In genomic region chr10:51397695-51398094, GRCh38 we compare ENCODE assay signal across 9 cellular contexts.
A peak's percentile ranks its signal among the peaks of the same experiment; 100 is the strongest.
DNase-seq lines count a peak whose midpoint lies in the region; ATAC-seq and TF ChIP-seq lines count a peak whose summit lies in the region.
"Had no signal": no experiment of that assay in that cellular context is flagged by ENCODE, and none has a peak within 500 bp of the region (broad histone marks: within the 10 kb centered on the region; RNA-seq: fewer than 3 reads in every experiment).

No MANE protein-coding gene starts in this region.

- H2BK12ac ChIP-seq in neuronal stem cell (ENCODE audit: low read length) = no peak overlapping the region

- H4K8ac ChIP-seq in neuronal stem cell (ENCODE audit: low read depth, low read length) = no peak overlapping the region

- in situ Hi-C loops in T47D (cut with HindIII; ENCODE audit: low pct_unique_long_range_greater_than_20kb, low sequenced_read_pairs) (no loop called here), transverse colon (cut with MboI; ENCODE audit: low pct_ligation_motif_present in 1 of 4, low pct_unique_long_range_greater_than_20kb in 1 of 4, low sequenced_read_pairs in 3 of 4) (no loop called here)

- no peak overlapping the region for H3K4me2 ChIP-seq in hepatocyte
- no peak overlapping the region for H3K4me2 ChIP-seq in neuronal stem cell (ENCODE audit: insufficient read depth, low read length, poor library complexity, severe bottlenecking)

- no peaks in the 10 kb centered on the region for H4K20me1 ChIP-seq in hepatocyte (ENCODE audit: insufficient read depth, poor library complexity, severe bottlenecking)

- H3K79me2 ChIP-seq in hepatocyte = no peaks in the 10 kb centered on the region

- no peak overlapping the region for H2AFZ ChIP-seq in hepatocyte
- no peak overlapping the region for H2AFZ ChIP-seq in neuronal stem cell (ENCODE audit: low read length)

- CTCF ChIA-PET in WTC11 (lab: Charles Lee) = interaction anchor here (1.3 to 2.0 kb wide), 2 partner anchors 8 to 10 kb away, joined by 3 to 8 read pairs; no protein-coding TSS in a partner anchor

- H3K4ac ChIP-seq in neuronal stem cell (ENCODE audit: low read length) = no peak overlapping the region

- H2BK15ac ChIP-seq in neuronal stem cell (ENCODE audit: low read length) = no peak overlapping the region

- H3K4me1 Mint-ChIP-seq in activated naive CD8-positive, alpha-beta T cell treated with anti-CD3 and anti-CD28 coated beads for 36 hours = no peaks in the 10 kb centered on the region
- H3K4me1 Mint-ChIP-seq in WTC11 = peaks cover 16% of the 10 kb centered on the region

- H3K4me1 ChIP-seq in hepatocyte (ENCODE audit: insufficient read depth) = no peaks in the 10 kb centered on the region
- H3K4me1 ChIP-seq in transverse colon = peaks cover 9 to 22% (median 14%) of the 10 kb centered on the region in 4 donors
- no peaks in the 10 kb centered on the region for H3K4me1 ChIP-seq in neuronal stem cell (ENCODE audit: control insufficient read depth in 2 of 2, insufficient read depth in 1 of 2, low read depth in 1 of 2, low read length in 2 of 2)

- H3K36me3 Mint-ChIP-seq in activated naive CD8-positive, alpha-beta T cell treated with anti-CD3 and anti-CD28 coated beads for 36 hours = no peaks in the 10 kb centered on the region
- peaks cover 5% of the 10 kb centered on the region; the same call in 1 of the 2 replicates for H3K36me3 Mint-ChIP-seq in WTC11

- no peak overlapping the region for H3K9ac ChIP-seq in neuronal stem cell (ENCODE audit: low read depth, low read length, poor library complexity)

- no peak for TF ChIP-seq POLR2A in transverse colon (IDR thresholded peaks at IDR 0.05)

- no peak overlapping the region for H3K4me3 ChIP-seq in hepatocyte
- H3K4me3 ChIP-seq in transverse colon = no peak overlapping the region
- H3K4me3 ChIP-seq in neuronal stem cell (ENCODE audit: low read length in 2 of 2) = no peak overlapping the region

- no peak overlapping the region for H2BK120ac ChIP-seq in neuronal stem cell (ENCODE audit: low read depth, low read length)

- DNase-seq in LoVo (ENCODE audit: low spot score) = peak; percentile 78
- peak; percentile 35 to 73 for DNase-seq in T47D (ENCODE audit: low read depth in 1 of 2, low spot score in 1 of 2)
- peak; percentile 8 for DNase-seq in hepatocyte (ENCODE audit: low spot score)
- peak; percentile 78 for DNase-seq in transverse colon
- no peak for DNase-seq in NCI-H2171 (lab: John Stamatoyannopoulos, UW)
- no peak for DNase-seq in neuronal stem cell (ENCODE audit: low spot score)
- DNase-seq in activated naive CD8-positive, alpha-beta T cell treated with anti-CD3 and anti-CD28 coated beads for 36 hours = no peak
- DNase-seq in WTC11 (ENCODE audit: low spot score) = no peak

- no peaks in the 10 kb centered on the region for H3K9me3 Mint-ChIP-seq in activated naive CD8-positive, alpha-beta T cell treated with anti-CD3 and anti-CD28 coated beads for 36 hours
- 0 out of 2 replicates have a peak, but pooled peaks cover 4% of the 10 kb centered on the region for H3K9me3 Mint-ChIP-seq in WTC11
- H3K9me3 Mint-ChIP-seq: dendritic cell treated with granulocyte-macrophage colony-stimulating factor and Interleukin-4, amounts not matched to agents 40 ng/mL and 50 ng/mL, for 4 days had no signal

- no peak overlapping the region for H3K23ac ChIP-seq in neuronal stem cell (ENCODE audit: low read depth, low read length, poor library complexity)

- no peak overlapping the region for H4K91ac ChIP-seq in neuronal stem cell (ENCODE audit: low read depth, low read length, poor library complexity)

- intact Hi-C loops in transverse colon (cut with DNase I; ENCODE audit: low total_unique reads) = no loop called here

- H2AK5ac ChIP-seq in neuronal stem cell (ENCODE audit: low read depth, low read length) = no peak overlapping the region

- no peaks in the 10 kb centered on the region for H3K9me2 ChIP-seq in hepatocyte (replicated peaks; ENCODE audit: insufficient read depth)

- no peak for ATAC-seq in WTC11

- TF ChIP-seq CTCF in hepatocyte (IDR thresholded peaks at IDR 0.05; ENCODE audit: poor library complexity) = no peak
- TF ChIP-seq CTCF in transverse colon (IDR thresholded peaks at IDR 0.05) = peak in 1 of 5 experiments; percentile 14
- no peak for TF ChIP-seq CTCF in WTC11 (IDR thresholded peaks at IDR 0.05)

- no peaks in the 10 kb centered on the region for H3K27me3 ChIP-seq in hepatocyte
- no peaks in the 10 kb centered on the region for H3K27me3 ChIP-seq in transverse colon
- no peaks in the 10 kb centered on the region for H3K27me3 ChIP-seq in neuronal stem cell (ENCODE audit: control insufficient read depth in 3 of 3, insufficient read depth in 3 of 3, low read depth in 1 of 3, low read length in 3 of 3)

- no peak overlapping the region for H3K18ac ChIP-seq in neuronal stem cell (ENCODE audit: low read length)

- no peak for TF ChIP-seq EP300 in transverse colon (IDR thresholded peaks at IDR 0.05; ENCODE audit: low read depth)

- H3K79me1 ChIP-seq in neuronal stem cell (ENCODE audit: low read depth, low read length) = no peaks in the 10 kb centered on the region

- H3K27ac Mint-ChIP-seq in activated naive CD8-positive, alpha-beta T cell treated with anti-CD3 and anti-CD28 coated beads for 36 hours = no peak overlapping the region
- no peak overlapping the region for H3K27ac Mint-ChIP-seq in WTC11
- H3K27ac Mint-ChIP-seq: dendritic cell treated with granulocyte-macrophage colony-stimulating factor and Interleukin-4, amounts not matched to agents 40 ng/mL and 50 ng/mL, for 4 days had no signal

- H3K27me3 Mint-ChIP-seq in activated naive CD8-positive, alpha-beta T cell treated with anti-CD3 and anti-CD28 coated beads for 36 hours = no peaks in the 10 kb centered on the region
- H3K27me3 Mint-ChIP-seq in WTC11 (ENCODE audit: low read depth) = no peaks in the 10 kb centered on the region; the same call in 1 of the 2 replicates
- H3K27me3 Mint-ChIP-seq: dendritic cell treated with granulocyte-macrophage colony-stimulating factor and Interleukin-4, amounts not matched to agents 40 ng/mL and 50 ng/mL, for 4 days had no signal

- H3K9me3 ChIP-seq in hepatocyte (ENCODE audit: low read depth) = no peaks in the 10 kb centered on the region
- H3K9me3 ChIP-seq in transverse colon = no peaks in the 10 kb centered on the region
- H3K9me3 ChIP-seq in neuronal stem cell (replicated peaks in 1 of 2; ENCODE audit: control insufficient read depth in 2 of 2, insufficient read depth in 1 of 2, low read depth in 1 of 2, low read length in 2 of 2) = no peaks in the 10 kb centered on the region

- 78% methylated on average over 2 of the region's 2 CpGs for WGBS in hepatocyte (ENCODE audit: low lambda C conversion rate, missing lambda C conversion rate)
- 38 to 40% methylated on average over 2 of the region's 2 CpGs for WGBS in transverse colon (ENCODE audit: low coverage in 1 of 2), 2 donors
- no CpG with 5 or more reads among the region's 2 CpGs for WGBS in neuronal stem cell (ENCODE audit: extremely low coverage in 2 of 2, insufficient read length in 2 of 2, insufficient replicate concordance in 1 of 2), 2 donors

- no peak overlapping the region for H3K14ac ChIP-seq in neuronal stem cell (ENCODE audit: low read length)

- POLR2A ChIA-PET in WTC11 (lab: Charles Lee) = no interaction called here

- no peaks in the 10 kb centered on the region for H3K36me3 ChIP-seq in hepatocyte (replicated peaks; ENCODE audit: insufficient read depth, low read depth)
- no peaks in the 10 kb centered on the region for H3K36me3 ChIP-seq in transverse colon
- no peaks in the 10 kb centered on the region for H3K36me3 ChIP-seq in neuronal stem cell (replicated peaks in 1 of 2; ENCODE audit: control insufficient read depth in 2 of 2, insufficient read depth in 2 of 2, low read length in 2 of 2)

- H2BK5ac ChIP-seq in neuronal stem cell (ENCODE audit: low read length) = no peak overlapping the region

- H3K27ac ChIP-seq in hepatocyte = no peak overlapping the region
- H3K27ac ChIP-seq in transverse colon = peak overlapping the region; percentile 61 to 68 (median 64)
- no peak overlapping the region for H3K27ac ChIP-seq in neuronal stem cell (replicated peaks; ENCODE audit: low read length)

- no peak overlapping the region for H3K4me3 Mint-ChIP-seq in activated naive CD8-positive, alpha-beta T cell treated with anti-CD3 and anti-CD28 coated beads for 36 hours
- H3K4me3 Mint-ChIP-seq in WTC11 = no peak overlapping the region
- H3K4me3 Mint-ChIP-seq: dendritic cell treated with granulocyte-macrophage colony-stimulating factor and Interleukin-4, amounts not matched to agents 40 ng/mL and 50 ng/mL, for 4 days had no signal

TF ChIP-seq in WTC11, 78 proteins besides CTCF, POLR2A, EP300 and RAD21 (continues in another document):
- TF ChIP-seq FOXK1 (CRISPR knock-in tag; IDR thresholded peaks at IDR 0.05) (no peak), ZNF138 (CRISPR knock-in tag; conservative IDR thresholded peaks at IDR 0.05) (no peak), ZSCAN18 (CRISPR knock-in tag; IDR thresholded peaks at IDR 0.05) (no peak), CREM (CRISPR knock-in tag; IDR thresholded peaks at IDR 0.05) (no peak), TCF7 (CRISPR knock-in tag; IDR thresholded peaks at IDR 0.05; ENCODE audit: low read depth) (no peak)
- TF ChIP-seq, protein P1, sequence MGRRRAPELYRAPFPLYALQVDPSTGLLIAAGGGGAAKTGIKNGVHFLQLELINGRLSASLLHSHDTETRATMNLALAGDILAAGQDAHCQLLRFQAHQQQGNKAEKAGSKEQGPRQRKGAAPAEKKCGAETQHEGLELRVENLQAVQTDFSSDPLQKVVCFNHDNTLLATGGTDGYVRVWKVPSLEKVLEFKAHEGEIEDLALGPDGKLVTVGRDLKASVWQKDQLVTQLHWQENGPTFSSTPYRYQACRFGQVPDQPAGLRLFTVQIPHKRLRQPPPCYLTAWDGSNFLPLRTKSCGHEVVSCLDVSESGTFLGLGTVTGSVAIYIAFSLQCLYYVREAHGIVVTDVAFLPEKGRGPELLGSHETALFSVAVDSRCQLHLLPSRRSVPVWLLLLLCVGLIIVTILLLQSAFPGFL (CRISPR knock-in tag; IDR thresholded peaks at IDR 0.05; ENCODE audit: borderline replicate concordance) = no peak

Comparison
In these comparisons a context has a peak if more than half of its experiments do, and no peak if none do; other contexts are left out.
1. DNase-seq: peak in LoVo (single experiment), T47D (2 of 2), hepatocyte (single experiment) and transverse colon (single experiment); none in NCI-H2171 (single experiment), neuronal stem cell (single experiment), activated naive CD8-positive, alpha-beta T cell treated with anti-CD3 and anti-CD28 coated beads for 36 hours (single experiment) and WTC11 (single experiment).
2. H3K27ac ChIP-seq: peak in transverse colon (4 of 4); none in hepatocyte (single experiment) and neuronal stem cell (single experiment).